ENCODE assay signal across 21 cellular contexts in the genomic region with DNA sequence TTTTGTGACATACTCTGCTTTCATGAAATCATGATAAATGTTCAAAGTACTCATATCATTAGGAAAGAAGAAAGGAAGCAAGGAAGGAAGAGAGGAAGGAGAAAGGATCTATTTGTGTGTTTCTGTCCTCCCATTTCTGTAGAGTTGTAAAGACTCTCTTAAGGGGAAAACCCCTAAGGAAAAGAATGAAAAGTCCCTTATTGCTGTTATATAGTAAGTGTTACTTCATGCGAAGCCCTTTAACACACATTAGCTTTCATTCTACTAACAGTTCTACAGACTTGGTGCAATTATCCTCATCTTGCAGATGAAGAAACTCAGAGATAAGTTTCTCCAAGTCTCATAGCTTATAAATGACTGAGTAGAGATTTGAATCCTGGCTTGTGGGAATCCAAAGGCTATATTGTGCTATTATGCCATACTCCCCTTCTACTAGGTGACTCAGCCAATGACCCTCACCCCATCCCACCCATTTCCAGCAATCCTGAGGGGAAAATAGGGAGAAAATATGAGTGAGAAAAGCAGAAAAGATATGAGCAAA. TPM values are rescaled to one million over a fixed set of nuclear protein-coding genes. Genes with fewer than 3 reads are reported as not detected.
DNase-seq lines count a peak whose midpoint lies in the region; TF ChIP-seq lines count a peak whose summit lies in the region.
"Had no signal": no experiment of that assay in that cellular context is flagged by ENCODE, and none has a peak within 500 bp of the region (broad histone marks: within the 10 kb centered on the region; RNA-seq: fewer than 3 reads in every experiment).

No MANE protein-coding gene starts in this region.

- H3K4me3 Mint-ChIP-seq in activated naive CD8-positive, alpha-beta T cell: no peak overlapping the region
- H3K4me3 Mint-ChIP-seq in activated naive CD8-positive, alpha-beta T cell treated with anti-CD3 and anti-CD28 coated beads for 36 hours: no peak overlapping the region
- no peak overlapping the region for H3K4me3 Mint-ChIP-seq in neural progenitor cell
- H3K4me3 Mint-ChIP-seq: CD4-positive, alpha-beta memory T cell had no signal

- H4K20me1 ChIP-seq in neural progenitor cell (ENCODE audit: low read depth): no peaks in the 10 kb centered on the region
- H4K20me1 ChIP-seq: BLaER1 treated with 17β-estradiol and CSF1 and Interleukin-3, amounts not matched to agents 10 nM and 100 nM had no signal

- 75 to 100% (median 84%) methylated on average over 1 of the region's 1 CpG for WGBS in adrenal gland, 4 donors

- H3K4me1 ChIP-seq in neural progenitor cell: no peaks in the 10 kb centered on the region
- no peaks in the 10 kb centered on the region for H3K4me1 ChIP-seq in adrenal gland (replicated peaks in 1 of 2)

- H3K4me3 ChIP-seq in cardiac fibroblast (replicated peaks in 1 of 2; ENCODE audit: low read depth in 2 of 2, low read length in 2 of 2): no peak overlapping the region
- no peak overlapping the region for H3K4me3 ChIP-seq in neural progenitor cell
- H3K4me3 ChIP-seq in adrenal gland: no peak overlapping the region
- H3K4me3 ChIP-seq: BLaER1 treated with 17β-estradiol and CSF1 and Interleukin-3, amounts not matched to agents 10 nM and 100 nM; SJSA1 had no signal

- no peak for DNase-seq in activated naive CD8-positive, alpha-beta T cell treated with anti-CD3 and anti-CD28 coated beads for 36 hours
- DNase-seq in cardiac fibroblast (ENCODE audit: low read depth in 2 of 2) (peak; percentile 11 to 21), neural progenitor cell (ENCODE audit: low spot score) (no peak), DMS153 (lab: John Stamatoyannopoulos, UW) (no peak), adrenal gland (no peak), DMS53 (lab: John Stamatoyannopoulos, UW) (no peak)
- DNase-seq in activated CD8-positive, alpha-beta memory T cell treated with anti-CD3 and anti-CD28 coated beads, Interleukin-2, amount 50 U/mL, for 48 hours: no peak
- DNase-seq: ACHN; CD4-positive, alpha-beta memory T cell; Karpas-422; NCI-H1694; NCI-H2081; NCI-H2171 treated with DMSO at 0.1 percent for 48 hours; NCI-H446; NCI-H526 treated with DMSO at 0.1 percent for 48 hours; OCI-M1 had no signal

- TF ChIP-seq CTCF in cardiac fibroblast (IDR thresholded peaks at IDR 0.05; ENCODE audit: low read depth, low read length) (no peak), neural progenitor cell (IDR thresholded peaks at IDR 0.05) (no peak), adrenal gland (IDR thresholded peaks at IDR 0.05) (no peak)

- H3K4me2 ChIP-seq in neural progenitor cell: no peak overlapping the region
- H3K4me2 ChIP-seq: BLaER1 treated with 17β-estradiol and CSF1 and Interleukin-3, amounts not matched to agents 10 nM and 100 nM had no signal

- TF ChIP-seq POLR2A in adrenal gland (IDR thresholded peaks at IDR 0.05): no peak

- H3K36me3 Mint-ChIP-seq in activated naive CD8-positive, alpha-beta T cell: no peaks in the 10 kb centered on the region
- no peaks in the 10 kb centered on the region for H3K36me3 Mint-ChIP-seq in activated naive CD8-positive, alpha-beta T cell treated with anti-CD3 and anti-CD28 coated beads for 36 hours
- H3K36me3 Mint-ChIP-seq in neural progenitor cell: no peaks in the 10 kb centered on the region
- H3K36me3 Mint-ChIP-seq: CD4-positive, alpha-beta memory T cell had no signal

- peak overlapping the region; percentile 32 for H2AFZ ChIP-seq in neural progenitor cell (replicated peaks)

- H3F3A ChIP-seq in neural progenitor cell (ENCODE audit: low read depth): no peaks in the 10 kb centered on the region

- peak overlapping the region; percentile 12 for H3K27ac Mint-ChIP-seq in activated naive CD8-positive, alpha-beta T cell
- H3K27ac Mint-ChIP-seq in activated naive CD8-positive, alpha-beta T cell treated with anti-CD3 and anti-CD28 coated beads for 36 hours: no peak overlapping the region
- H3K27ac Mint-ChIP-seq in neural progenitor cell: no peak overlapping the region
- H3K27ac Mint-ChIP-seq: CD4-positive, alpha-beta memory T cell had no signal

- no peaks in the 10 kb centered on the region for H3K9me3 ChIP-seq in neural progenitor cell (ENCODE audit: low read depth)
- H3K9me3 ChIP-seq in adrenal gland (replicated peaks in 1 of 3): no peaks in the 10 kb centered on the region
- H3K9me3 ChIP-seq: SJSA1 had no signal

- H3K27ac ChIP-seq in neural progenitor cell (no peak overlapping the region), adrenal gland (no peak overlapping the region)
- H3K27ac ChIP-seq: 22Rv1; BLaER1 treated with 17β-estradiol and CSF1 and Interleukin-3, amounts not matched to agents 10 nM and 100 nM; SJSA1 had no signal

- no peaks in the 10 kb centered on the region for H3K27me3 ChIP-seq in neural progenitor cell
- no peaks in the 10 kb centered on the region for H3K27me3 ChIP-seq in adrenal gland
- H3K27me3 ChIP-seq: BLaER1 treated with 17β-estradiol and CSF1 and Interleukin-3, amounts not matched to agents 10 nM and 100 nM had no signal

- no peak overlapping the region for H3K9ac ChIP-seq in neural progenitor cell
- H3K9ac ChIP-seq: BLaER1 treated with 17β-estradiol and CSF1 and Interleukin-3, amounts not matched to agents 10 nM and 100 nM had no signal

- H3K36me3 ChIP-seq in neural progenitor cell (no peaks in the 10 kb centered on the region), adrenal gland (replicated peaks in 1 of 2) (no peaks in the 10 kb centered on the region)
- H3K36me3 ChIP-seq: BLaER1 treated with 17β-estradiol and CSF1 and Interleukin-3, amounts not matched to agents 10 nM and 100 nM; SJSA1 had no signal

- intact Hi-C loops in adrenal gland (cut with DNase I): no loop called here

- H3K9me3 Mint-ChIP-seq in activated naive CD8-positive, alpha-beta T cell (ENCODE audit: low read depth): no peaks in the 10 kb centered on the region
- H3K9me3 Mint-ChIP-seq in activated naive CD8-positive, alpha-beta T cell treated with anti-CD3 and anti-CD28 coated beads for 36 hours: no peaks in the 10 kb centered on the region
- no peaks in the 10 kb centered on the region for H3K9me3 Mint-ChIP-seq in neural progenitor cell

- H3K4me1 Mint-ChIP-seq in activated naive CD8-positive, alpha-beta T cell (ENCODE audit: low read depth): no peaks in the 10 kb centered on the region
- no peaks in the 10 kb centered on the region for H3K4me1 Mint-ChIP-seq in activated naive CD8-positive, alpha-beta T cell treated with anti-CD3 and anti-CD28 coated beads for 36 hours
- H3K4me1 Mint-ChIP-seq in neural progenitor cell: no peaks in the 10 kb centered on the region
- H3K4me1 Mint-ChIP-seq: CD4-positive, alpha-beta memory T cell had no signal

- H3K79me2 ChIP-seq in neural progenitor cell (ENCODE audit: low read depth): no peaks in the 10 kb centered on the region

- H3K27me3 Mint-ChIP-seq in activated naive CD8-positive, alpha-beta T cell: peaks cover 31% of the 10 kb centered on the region
- H3K27me3 Mint-ChIP-seq in activated naive CD8-positive, alpha-beta T cell treated with anti-CD3 and anti-CD28 coated beads for 36 hours: peaks cover 6% of the 10 kb centered on the region
- H3K27me3 Mint-ChIP-seq in neural progenitor cell (ENCODE audit: insufficient read depth, low read depth): no peaks in the 10 kb centered on the region

RNA-seq across cellular contexts. Expression of gene LGR5, which starts 13.5 kb away (rescaled TPM):
- total RNA-seq in activated naive CD8-positive, alpha-beta T cell treated with anti-CD3 and anti-CD28 coated beads for 36 hours: not detected
- 0.71 and 1.4 TPM in 2 replicates for total RNA-seq in neural progenitor cell (ENCODE audit: low replicate concordance)
- total RNA-seq in adrenal gland: 1 to 10 TPM in 7 of 8 donors, under 1 TPM in 1; 0.39 to 3.4 (median 2.1) TPM
- polyA plus RNA-seq in adrenal gland: 1 to 10 TPM in 2 of 3 donors, under 1 TPM in 1; 0.66 to 6.1 (median 3.5) TPM
- total RNA-seq: CD4-positive, alpha-beta memory T cell; Right ventricle myocardium inferior; SJSA1 had no signal
- polyA plus RNA-seq: CD4-positive, alpha-beta memory T cell had no signal

Comparison
In these comparisons a context has a peak if more than half of its experiments do, and no peak if none do; other contexts are left out.
1. DNase-seq: peak in cardiac fibroblast (2 of 2); none in activated naive CD8-positive, alpha-beta T cell treated with anti-CD3 and anti-CD28 coated beads for 36 hours (single experiment), neural progenitor cell (single experiment), DMS153 (single experiment), adrenal gland (0 of 7), DMS53 (single experiment) and activated CD8-positive, alpha-beta memory T cell treated with anti-CD3 and anti-CD28 coated beads, Interleukin-2, amount 50 U/mL, for 48 hours (single experiment).